ENCODE assay signal across 11 cellular contexts in genomic region chr2:8216397-8216796, GRCh38.
"Had no signal": no experiment of that assay in that cellular context is flagged by ENCODE, and none has a peak within 500 bp of the region (broad histone marks: within the 10 kb centered on the region; RNA-seq: fewer than 3 reads in every experiment).

No MANE protein-coding gene starts in this region.

- H3K4me3 ChIP-seq: ascending aorta, breast epithelium, gastrocnemius medialis, heart right ventricle, ovary, tibial artery had no signal

- H3K9me3 Mint-ChIP-seq: endodermal cell; stimulated activated effector memory CD8-positive, alpha-beta T cell treated with anti-CD3 and anti-CD28 coated beads, Interleukin-12 subunit alpha, Interleukin-12 subunit beta, amount 100 ng/mL, for 72 hours had no signal

- DNase-seq: activated naive CD4-positive, alpha-beta T cell; activated T-cell treated with anti-CD3 and anti-CD28 coated beads for 4 hours; endodermal cell; erythroblast; gastrocnemius medialis; heart right ventricle; tibial artery had no signal

- H3K36me3 Mint-ChIP-seq: stimulated activated effector memory CD8-positive, alpha-beta T cell treated with anti-CD3 and anti-CD28 coated beads, Interleukin-12 subunit alpha, Interleukin-12 subunit beta, amount 100 ng/mL, for 72 hours had no signal

- H3K27ac ChIP-seq: ascending aorta, gastrocnemius medialis, heart right ventricle had no signal

- H3K4me3 Mint-ChIP-seq: endodermal cell; stimulated activated effector memory CD8-positive, alpha-beta T cell treated with anti-CD3 and anti-CD28 coated beads, Interleukin-12 subunit alpha, Interleukin-12 subunit beta, amount 100 ng/mL, for 72 hours had no signal

- H3K27ac Mint-ChIP-seq: endodermal cell; stimulated activated effector memory CD8-positive, alpha-beta T cell treated with anti-CD3 and anti-CD28 coated beads, Interleukin-12 subunit alpha, Interleukin-12 subunit beta, amount 100 ng/mL, for 72 hours had no signal

- H3K9me3 ChIP-seq: ascending aorta, breast epithelium, gastrocnemius medialis, heart right ventricle, ovary, tibial artery had no signal

- H3K27me3 ChIP-seq: ascending aorta, breast epithelium, gastrocnemius medialis, heart right ventricle, ovary, tibial artery had no signal

- H3K4me1 ChIP-seq: breast epithelium had no signal

- H3K36me3 ChIP-seq: ascending aorta, breast epithelium, gastrocnemius medialis, heart right ventricle, ovary, tibial artery had no signal
